ENCODE assay signal across 10 cellular contexts in the genomic region with DNA sequence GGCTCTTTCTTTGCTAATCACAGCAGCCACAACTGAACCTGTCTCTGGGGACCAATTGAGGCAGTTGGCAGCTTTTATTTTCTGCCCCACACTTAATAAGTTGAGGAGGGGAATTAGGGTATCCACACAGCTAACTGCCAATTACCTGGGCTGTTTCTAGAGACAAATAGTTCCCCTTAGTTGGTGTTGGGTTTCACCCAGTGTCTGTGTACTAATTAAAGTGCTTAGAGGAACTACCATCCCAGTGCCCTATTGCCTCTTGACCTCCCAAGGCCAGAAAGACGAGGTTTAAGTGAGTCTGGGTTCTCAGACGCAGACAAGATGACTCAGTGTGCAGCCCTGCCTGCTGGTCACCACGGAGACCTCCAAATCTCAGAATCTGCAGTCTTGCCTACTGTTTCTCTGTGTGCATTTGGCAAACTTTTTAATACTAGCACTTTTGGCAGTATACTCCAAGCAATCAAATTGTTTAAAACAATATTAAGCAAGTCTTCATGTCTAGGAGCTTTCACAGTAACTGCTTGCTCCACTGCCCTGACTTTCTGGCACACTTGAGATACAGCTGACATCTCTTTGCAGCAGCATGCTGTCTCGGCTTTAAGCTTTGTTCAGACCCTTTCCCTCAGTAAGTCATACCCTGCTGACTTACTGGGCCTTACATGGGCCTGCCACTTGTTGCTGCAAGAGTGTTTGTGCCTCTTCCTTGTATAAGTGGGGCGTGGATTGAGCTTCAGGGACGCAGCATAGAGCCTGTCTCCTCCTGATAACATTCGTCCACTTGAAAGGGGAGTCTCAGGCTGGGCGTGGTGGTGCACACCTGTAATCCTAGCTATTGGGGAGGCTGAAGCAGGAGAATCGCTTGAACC. TPM values are rescaled to one million over a fixed set of nuclear protein-coding genes. Genes with fewer than 3 reads are reported as not detected.
DNase-seq lines count a peak whose midpoint lies in the region; ATAC-seq and TF ChIP-seq lines count a peak whose summit lies in the region.
"Had no signal": no experiment of that assay in that cellular context is flagged by ENCODE, and none has a peak within 500 bp of the region (broad histone marks: within the 10 kb centered on the region; RNA-seq: fewer than 3 reads in every experiment).

No MANE protein-coding gene starts in this region.

- H4K20me1 ChIP-seq in IMR-90 (ENCODE audit: insufficient read depth, low read length) = peaks cover 67% of the 10 kb centered on the region

- H2BK5ac ChIP-seq in IMR-90 (ENCODE audit: low read depth, low read length, poor library complexity, severe bottlenecking) = peak overlapping the region; percentile 65

- H3K4me1 ChIP-seq in ACC112 (ENCODE audit: control insufficient read depth, insufficient read depth, low read length, unreplicated experiment) = peaks cover 31% of the 10 kb centered on the region
- H3K4me1 ChIP-seq in IMR-90 (ENCODE audit: control insufficient read depth, insufficient read depth, low read length) = peaks cover 53% of the 10 kb centered on the region
- H3K4me1 ChIP-seq in ectodermal cell (ENCODE audit: control insufficient read depth, insufficient read depth, low read length) = peaks cover 14% of the 10 kb centered on the region
- H3K4me1 ChIP-seq in muscle layer of colon (ENCODE audit: insufficient read depth, low read length) = peaks cover 42% of the 10 kb centered on the region

- H3K14ac ChIP-seq in IMR-90 (replicated peaks; ENCODE audit: low read depth, low read length) = peak overlapping the region; percentile 44; the same call in 1 of the 2 replicates

- H3K27ac ChIP-seq in ACC112 (ENCODE audit: low read depth, low read length) (peak overlapping the region; percentile 23; the same call in 1 of the 2 replicates), IMR-90 (ENCODE audit: insufficient read depth, low read length) (peak overlapping the region; percentile 25), ectodermal cell (ENCODE audit: insufficient read depth, low read depth, low read length, poor library complexity, severe bottlenecking) (peak overlapping the region; percentile 26), muscle layer of colon (ENCODE audit: low read depth, low read length) (peak overlapping the region; percentile 44)

- H2AK9ac ChIP-seq in IMR-90 (replicated peaks; ENCODE audit: low read depth, low read length, poor library complexity) = no peak overlapping the region

- H3K79me1 ChIP-seq in IMR-90 (ENCODE audit: low read depth in 1 of 2, low read length in 2 of 2) = peaks cover 49 to 88% of the 10 kb centered on the region in 2 experiments

- H3K23ac ChIP-seq in IMR-90 (ENCODE audit: low read depth, low read length) = peak overlapping the region; percentile 71; the same call in 1 of the 2 replicates

- no peak for TF ChIP-seq POLR2A in IMR-90 (IDR thresholded peaks at IDR 0.05; ENCODE audit: low read depth, low read length)

- DNase-seq in IMR-90 (peak; percentile 79), NCI-H1694 treated with DMSO at 0.1 percent for 48 hours (lab: John Stamatoyannopoulos, UW) (no peak)
- DNase-seq: activated B cell treated with CpG ODN at 0.5 μM for 24 hours, glutamatergic neuron had no signal

- dilution Hi-C loops in IMR-90 (cut with HindIII; ENCODE audit: low sequenced_read_pairs, unreplicated experiment) = no loop called here

- H3K9me3 ChIP-seq in IMR-90 (ENCODE audit: control insufficient read depth, insufficient read depth, low read length) = no peaks in the 10 kb centered on the region
- no peaks in the 10 kb centered on the region for H3K9me3 ChIP-seq in ectodermal cell (ENCODE audit: control insufficient read depth, low read length)
- H3K9me3 ChIP-seq in muscle layer of colon (ENCODE audit: low read length) = no peaks in the 10 kb centered on the region

- peak overlapping the region; percentile 14; the same call in 1 of the 2 replicates for H4K5ac ChIP-seq in IMR-90 (ENCODE audit: low read depth, low read length)

- H3K27me3 ChIP-seq in ACC112 (ENCODE audit: insufficient read depth, low read length) (no peaks in the 10 kb centered on the region), IMR-90 (ENCODE audit: control insufficient read depth, insufficient read depth, low read length) (no peaks in the 10 kb centered on the region), ectodermal cell (ENCODE audit: control insufficient read depth, insufficient read depth, low read length, poor library complexity, severe bottlenecking) (no peaks in the 10 kb centered on the region), muscle layer of colon (ENCODE audit: control insufficient read depth in 1 of 2, insufficient read depth in 2 of 2, low read length in 2 of 2) (no peaks in the 10 kb centered on the region)

- peak overlapping the region in 1 of 2 experiments; percentile 4; a peak in 2 of 4 replicates for H4K8ac ChIP-seq in IMR-90 (ENCODE audit: low read depth in 2 of 2, low read length in 2 of 2)

- CTCF ChIA-PET in IMR-90 (lab: Yijun Ruan, JAX) = interaction anchor here (1.2 kb wide), 1 partner anchor 39 kb away, joined by 4 read pairs; no protein-coding TSS in a partner anchor

- peak overlapping the region; percentile 92; the same call in 1 of the 3 replicates for H2BK15ac ChIP-seq in IMR-90 (ENCODE audit: low read depth, low read length)

- H3K18ac ChIP-seq in IMR-90 (ENCODE audit: low read depth, low read length) = peak overlapping the region; percentile 18; the same call in 1 of the 2 replicates

- H2AK5ac ChIP-seq in IMR-90 (ENCODE audit: low read depth, low read length) = peak overlapping the region; percentile 46

- H2AFZ ChIP-seq in ACC112 (ENCODE audit: low read length, unreplicated experiment) (no peak overlapping the region), IMR-90 (replicated peaks; ENCODE audit: low read length, poor library complexity) (no peak overlapping the region)

- no TSS peak for BruUV-seq in IMR-90 (replicated peaks; lab: Mats Ljungman, UMichigan)

- 100% methylated on average over 2 of the region's 9 CpGs; no CpG with 5 or more reads in 1 of the 2 experiments for WGBS in IMR-90 (ENCODE audit: extremely low coverage in 2 of 2, insufficient read length in 1 of 2), 2 experiments
- 83 to 84% methylated on average over 9 of the region's 9 CpGs for WGBS in ectodermal cell, 2 experiments

- H3K9me1 ChIP-seq in IMR-90 (ENCODE audit: insufficient read depth, low read length) = peaks cover 43% of the 10 kb centered on the region

- H2BK120ac ChIP-seq in IMR-90 (ENCODE audit: low read depth, low read length) = no peak overlapping the region; the same call in 1 of the 2 replicates

- peak overlapping the region; percentile 10; the same call in 1 of the 2 replicates for H2BK20ac ChIP-seq in IMR-90 (ENCODE audit: low read depth, low read length)

- TF ChIP-seq RAD21 in IMR-90 (IDR thresholded peaks at IDR 0.05; ENCODE audit: low read length) = no peak

- peaks cover 40% of the 10 kb centered on the region for H3K79me2 ChIP-seq in ACC112 (ENCODE audit: control insufficient read depth, insufficient read depth, low read length, unreplicated experiment)

- H3K36me3 ChIP-seq in ACC112 (ENCODE audit: insufficient read depth, low read length) (no peaks in the 10 kb centered on the region), IMR-90 (ENCODE audit: control insufficient read depth, insufficient read depth, low read length) (no peaks in the 10 kb centered on the region), ectodermal cell (ENCODE audit: control insufficient read depth, insufficient read depth, low read length) (no peaks in the 10 kb centered on the region), muscle layer of colon (ENCODE audit: insufficient read depth, low read length) (peaks cover 7% of the 10 kb centered on the region)

- intact Hi-C loops in IMR-90 (cut with micrococcal nuclease) = no loop called here

- no peak overlapping the region for H3K56ac ChIP-seq in IMR-90 (ENCODE audit: extremely low read depth, insufficient read depth, low read length)

- peak; percentile 64 for ATAC-seq in IMR-90 (ENCODE audit: low read depth)
- ATAC-seq in HG03139 (IDR thresholded peaks at IDR 0.05; ENCODE audit: unreplicated experiment) = no peak
- ATAC-seq in GM21737 (IDR thresholded peaks at IDR 0.05; ENCODE audit: unreplicated experiment) = no peak
- no peak for ATAC-seq in GM18861 (IDR thresholded peaks at IDR 0.05; ENCODE audit: unreplicated experiment)

- no peak overlapping the region for H3K9ac ChIP-seq in IMR-90 (ENCODE audit: low read depth, low read length)
- H3K9ac ChIP-seq in muscle layer of colon (ENCODE audit: low read length) = no peak overlapping the region

- peak overlapping the region; percentile 42; the same call in 1 of the 2 replicates for H3K4ac ChIP-seq in IMR-90 (ENCODE audit: low read depth, low read length)

- POLR2A ChIA-PET in IMR-90 (lab: Charles Lee; ENCODE audit: unreplicated experiment) = no interaction called here

- no peak overlapping the region for H4K91ac ChIP-seq in IMR-90 (ENCODE audit: insufficient read depth, low read depth, low read length)

- in situ Hi-C loops in IMR-90 (cut with MboI; ENCODE audit: low sequenced_read_pairs) = no loop called here

- H3K4me2 ChIP-seq in IMR-90 (ENCODE audit: low read depth, low read length) = peak overlapping the region; percentile 7

- TF ChIP-seq CTCF in IMR-90 (conservative IDR thresholded peaks at IDR 0.05; ENCODE audit: low read depth, low read length) = no peak

- H3K4me3 ChIP-seq in ACC112 (ENCODE audit: low read depth, low read length) (no peak overlapping the region), IMR-90 (ENCODE audit: insufficient read depth, low read depth, low read length) (no peak overlapping the region), ectodermal cell (ENCODE audit: insufficient read depth, low read depth, low read length) (no peak overlapping the region), muscle layer of colon (ENCODE audit: low read depth in 1 of 2, low read length in 2 of 2) (no peak overlapping the region)

TF ChIP-seq in IMR-90, 13 proteins besides CTCF, POLR2A, EP300 and RAD21 (continues in another document):
- peak; percentile 71 for TF ChIP-seq FOS (IDR thresholded peaks at IDR 0.05; ENCODE audit: low read depth, low read length)
- TF ChIP-seq, protein P1, sequence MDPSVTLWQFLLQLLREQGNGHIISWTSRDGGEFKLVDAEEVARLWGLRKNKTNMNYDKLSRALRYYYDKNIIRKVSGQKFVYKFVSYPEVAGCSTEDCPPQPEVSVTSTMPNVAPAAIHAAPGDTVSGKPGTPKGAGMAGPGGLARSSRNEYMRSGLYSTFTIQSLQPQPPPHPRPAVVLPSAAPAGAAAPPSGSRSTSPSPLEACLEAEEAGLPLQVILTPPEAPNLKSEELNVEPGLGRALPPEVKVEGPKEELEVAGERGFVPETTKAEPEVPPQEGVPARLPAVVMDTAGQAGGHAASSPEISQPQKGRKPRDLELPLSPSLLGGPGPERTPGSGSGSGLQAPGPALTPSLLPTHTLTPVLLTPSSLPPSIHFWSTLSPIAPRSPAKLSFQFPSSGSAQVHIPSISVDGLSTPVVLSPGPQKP (IDR thresholded peaks at IDR 0.05; ENCODE audit: borderline replicate concordance, low read depth, low read length) = no peak

RNA-seq across cellular contexts. Expression of gene STK35, which starts 31.9 kb away (rescaled TPM):
- total RNA-seq in IMR-90 (2012; rRNA removed) = 11.1 and 11.4 TPM in 2 replicates
- 12.0 and 12.6 TPM in 2 replicates for polyA plus RNA-seq in IMR-90 (2012; rRNA removed)
- 6.9 and 9.3 TPM in 2 replicates for polyA plus RNA-seq in IMR-90 (2012; cell fraction: cytosol; rRNA removed)
- polyA plus RNA-seq in IMR-90 (2012; cell fraction: nucleus; rRNA removed; ENCODE audit: low replicate concordance) = 22.9 and 28.4 TPM in 2 replicates
- polyA plus RNA-seq in ectodermal cell (2013, experiment 1 of 4) = 35.5 TPM
- 38.5 TPM for polyA plus RNA-seq in ectodermal cell (2013, experiment 2 of 4)
- 19.3 TPM for polyA plus RNA-seq in ectodermal cell (2013, experiment 3 of 4)
- polyA plus RNA-seq in ectodermal cell (2013, experiment 4 of 4) = 20.7 TPM
